ENCODE assay signal across 8 cellular contexts in the genomic region with DNA sequence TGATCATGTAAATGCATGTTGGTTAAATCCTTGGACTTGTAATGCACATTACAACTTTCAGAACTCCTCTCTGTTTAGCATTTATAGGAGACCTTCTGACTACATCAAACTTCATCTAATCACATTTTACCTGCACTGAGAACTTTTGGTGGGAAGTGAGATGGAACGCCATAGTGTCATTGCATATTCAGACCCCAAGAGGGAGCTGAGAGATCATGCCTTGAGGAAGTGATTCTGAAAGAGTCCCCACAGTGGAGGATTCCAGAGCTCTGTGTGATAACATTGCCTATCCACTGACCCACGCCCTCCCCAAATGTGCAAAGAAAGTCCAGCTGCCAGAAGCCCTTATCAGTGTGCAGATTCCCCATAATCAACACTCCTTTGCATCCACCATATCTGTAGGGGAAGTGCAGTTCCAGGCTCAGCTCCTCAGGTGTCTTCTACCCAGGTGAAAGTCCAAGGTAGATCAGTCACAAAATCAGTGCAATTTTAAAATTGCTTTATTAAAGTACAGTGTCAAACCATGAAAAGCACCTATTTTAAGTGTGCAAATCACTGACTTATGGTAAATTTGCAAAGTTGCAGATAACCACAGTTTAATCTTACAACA.
DNase-seq lines count a peak whose midpoint lies in the region; ATAC-seq, FAIRE-seq and TF ChIP-seq lines count a peak whose summit lies in the region.

No MANE protein-coding gene starts in this region.

- 6% methylated on average over 2 of the region's 2 CpGs for WGBS in K562 (ENCODE audit: insufficient coverage, low coverage, missing lambda C conversion rate)

- peak; percentile 41 to 80; a peak in 3 of 4 replicates for TF ChIP-seq RAD21 in K562 (CRISPR knock-in tag; conservative IDR thresholded peaks at IDR 0.05 in 1 of 2, IDR thresholded peaks at IDR 0.05 in 1 of 2)

- H3K9ac ChIP-seq in K562 (ENCODE audit: insufficient read depth in 1 of 2, low read depth in 2 of 2, low read length in 2 of 2) = no peak overlapping the region

- H3K9me3 ChIP-seq in K562 (replicated peaks; ENCODE audit: control insufficient read depth, insufficient read depth, low read depth, low read length) (no peaks in the 10 kb centered on the region), left lung (no peaks in the 10 kb centered on the region)

- in situ Hi-C loops in K562 (cut with MboI) = no loop called here

- CTCF ChIA-PET in K562 (lab: Yijun Ruan, JAX; ENCODE audit: low intra/inter-chr PET ratio) = interaction anchor here (0.6 to 0.8 kb wide), 3 partner anchors 14 to 153 kb away, joined by 3 to 4 read pairs (median 3); no protein-coding TSS in a partner anchor

- BruUV-seq in K562 (replicated peaks; lab: Mats Ljungman, UMichigan) = no TSS peak

- ATAC-seq in K562 (peak; percentile 86), left lung (peak; percentile 83), HG03196 (IDR thresholded peaks at IDR 0.05; ENCODE audit: unreplicated experiment) (no peak), HG03097 (IDR thresholded peaks at IDR 0.05; ENCODE audit: low FRiP score, unreplicated experiment) (no peak)

- no peak overlapping the region for H3K27ac ChIP-seq in 22Rv1
- H3K27ac ChIP-seq in K562 (ENCODE audit: extremely low read depth, low read depth, low read length) = no peak overlapping the region
- no peak overlapping the region for H3K27ac ChIP-seq in left lung

- H3K79me2 ChIP-seq in K562 (ENCODE audit: control insufficient read depth, insufficient read depth, low read length) = no peaks in the 10 kb centered on the region

- H3K4me3 ChIP-seq in K562 (no peak overlapping the region), left lung (no peak overlapping the region)

- H2AFZ ChIP-seq in K562 (ENCODE audit: low read depth, low read length) = no peak overlapping the region

- no peak for TF ChIP-seq POLR2A in K562 (conservative IDR thresholded peaks at IDR 0.05)

- POLR2A ChIA-PET in K562 (lab: Yijun Ruan, JAX) = interaction anchor here (0.6 to 1.5 kb wide), 2 partner anchors 20 to 25 kb away, joined by 3 to 6 read pairs; no protein-coding TSS in a partner anchor

- TF ChIP-seq EP300 in K562 (IDR thresholded peaks at IDR 0.05; ENCODE audit: low read length) = no peak

- FAIRE-seq in K562 (lab: Jason Lieb, UNC) = peak; percentile 78

- no peak overlapping the region for H3K4me2 ChIP-seq in K562 (ENCODE audit: insufficient read depth, low read length)

- H3K4me1 ChIP-seq in K562 (replicated peaks in 1 of 2; ENCODE audit: control insufficient read depth in 2 of 2, insufficient read depth in 2 of 2, low read length in 2 of 2) (no peaks in the 10 kb centered on the region), left lung (no peaks in the 10 kb centered on the region)

- H3K36me3 ChIP-seq in K562 (ENCODE audit: control insufficient read depth, insufficient read depth, low read length) = no peaks in the 10 kb centered on the region
- no peaks in the 10 kb centered on the region for H3K36me3 ChIP-seq in left lung

- H3K9me1 ChIP-seq in K562 (ENCODE audit: control insufficient read depth, insufficient read depth, low read length) = no peaks in the 10 kb centered on the region

- no peaks in the 10 kb centered on the region for H3K27me3 ChIP-seq in K562 (ENCODE audit: control insufficient read depth in 2 of 2, insufficient read depth in 2 of 2, low read length in 2 of 2)
- peaks cover 0 to 3% of the 10 kb centered on the region in 2 donors for H3K27me3 ChIP-seq in left lung

- DNase-seq in GM03348 (ENCODE audit: low spot score) (peak; percentile 43), MV-4-11 (lab: John Stamatoyannopoulos, UW) (peak; percentile 61), K562 (ENCODE audit: extremely low read depth in 1 of 4, low spot score in 3 of 4) (peak; percentile 33 to 55 (median 52)), left lung (no peak), DMS79 treated with DMSO at 0.1 percent for 48 hours (lab: John Stamatoyannopoulos, UW) (no peak)

- intact Hi-C loops in K562 (cut with micrococcal nuclease) (loop anchor here (5.0 kb wide), 1 partner anchor 72 kb away; no protein-coding TSS in a partner anchor), left lung (cut with DNase I) (no loop called here)

- H4K20me1 ChIP-seq in K562 (replicated peaks; ENCODE audit: control insufficient read depth, insufficient read depth, low read length) = no peaks in the 10 kb centered on the region

- TF ChIP-seq CTCF in 22Rv1 (IDR thresholded peaks at IDR 0.05) (peak; percentile 83), K562 (IDR thresholded peaks at IDR 0.05 in 2 of 3, conservative IDR thresholded peaks at IDR 0.05 in 1 of 3; ENCODE audit: insufficient read depth in 2 of 3, low read depth in 1 of 3, low read length in 3 of 3) (peak; percentile 77 to 84 (median 80)), left lung (IDR thresholded peaks at IDR 0.05) (peak; percentile 54 to 57)

TF ChIP-seq in K562, 482 proteins besides CTCF, POLR2A, EP300 and RAD21:
- peak; percentile 71 for TF ChIP-seq SMC3 (conservative IDR thresholded peaks at IDR 0.05; ENCODE audit: insufficient read depth, low read depth, low read length)
- TF ChIP-seq CREM (IDR thresholded peaks at IDR 0.05; ENCODE audit: low read depth) = 0 out of 2 replicates have a peak, but pooled peaks have one; percentile 12
- TF ChIP-seq NFXL1 (CRISPR knock-in tag; IDR thresholded peaks at IDR 0.05) = no peak
- 0 out of 2 replicates have a peak, but pooled peaks have one; percentile 0 for TF ChIP-seq SPI1 (IDR thresholded peaks at IDR 0.05; ENCODE audit: borderline replicate concordance, low read depth, low read length)
- 0 out of 2 replicates have a peak, but pooled peaks have one; percentile 37 for TF ChIP-seq DEAF1 (CRISPR knock-in tag; IDR thresholded peaks at IDR 0.05)

Comparison
In these comparisons a context has a peak if more than half of its experiments do, and no peak if none do; other contexts are left out.
1. DNase-seq: peak in GM03348 (single experiment), MV-4-11 (single experiment) and K562 (4 of 4); none in left lung (0 of 2) and DMS79 treated with DMSO at 0.1 percent for 48 hours (single experiment).
2. ATAC-seq: peak in K562 (single experiment) and left lung (single experiment); none in HG03196 (single experiment) and HG03097 (single experiment).
3. Peak in every context shown above with its lines, with median percentiles within 50 percentile points of each other: CTCF ChIP-seq.